In genomic region chr2:157075924-157076323, GRCh38 we compare ENCODE assay signal across 20 cellular contexts.
"Had no signal": no experiment of that assay in that cellular context is flagged by ENCODE, and none has a peak within 500 bp of the region (broad histone marks: within the 10 kb centered on the region; RNA-seq: fewer than 3 reads in every experiment).

No MANE protein-coding gene starts in this region.

- ATAC-seq: esophagus mucosa, gastrocnemius medialis, heart right ventricle, left lung had no signal

- H3K9me3 ChIP-seq: gastrocnemius medialis, neutrophil, ovary, right atrium auricular region, sigmoid colon had no signal

- H3K36me3 ChIP-seq: gastrocnemius medialis, heart right ventricle, left lung, neutrophil, ovary, right atrium auricular region, sigmoid colon had no signal

- H3K4me3 Mint-ChIP-seq: naive B cell, nephron had no signal

- H3K36me3 Mint-ChIP-seq: naive B cell had no signal

- H3K4me1 ChIP-seq: gastrocnemius medialis, left lung, right atrium auricular region, sigmoid colon had no signal

- H3K27me3 Mint-ChIP-seq: naive B cell had no signal

- H3K27ac ChIP-seq: gastrocnemius medialis, heart right ventricle, left lung, neutrophil, ovary, right atrium auricular region, sigmoid colon, skin epidermis had no signal

- DNase-seq: cortex of kidney; effector memory CD4-positive, alpha-beta T cell; gastrocnemius medialis; heart right ventricle; hypothalamus; kidney glomerular epithelial cell; left lung; mesendoderm; naive B cell; ovary; sigmoid colon; stimulated activated CD4-positive, alpha-beta T cell treated with anti-CD3 and anti-CD28 coated beads, Interleukin-2, amount 100 ng/mL, for 24 hours; stimulated activated CD4-positive, alpha-beta T cell treated with anti-CD3 and anti-CD28 coated beads, Interleukin-4, amount 100 ng/mL, for 4 hours; stimulated activated naive CD4-positive, alpha-beta T cell; trophoblast cell had no signal

- H3K27me3 ChIP-seq: gastrocnemius medialis, heart right ventricle, left lung, neutrophil, ovary, right atrium auricular region, sigmoid colon had no signal

- H3K4me3 ChIP-seq: gastrocnemius medialis, heart right ventricle, left lung, ovary, right atrium auricular region, sigmoid colon, skin epidermis had no signal

- H3K27ac Mint-ChIP-seq: naive B cell, nephron had no signal
